In the genomic region with DNA sequence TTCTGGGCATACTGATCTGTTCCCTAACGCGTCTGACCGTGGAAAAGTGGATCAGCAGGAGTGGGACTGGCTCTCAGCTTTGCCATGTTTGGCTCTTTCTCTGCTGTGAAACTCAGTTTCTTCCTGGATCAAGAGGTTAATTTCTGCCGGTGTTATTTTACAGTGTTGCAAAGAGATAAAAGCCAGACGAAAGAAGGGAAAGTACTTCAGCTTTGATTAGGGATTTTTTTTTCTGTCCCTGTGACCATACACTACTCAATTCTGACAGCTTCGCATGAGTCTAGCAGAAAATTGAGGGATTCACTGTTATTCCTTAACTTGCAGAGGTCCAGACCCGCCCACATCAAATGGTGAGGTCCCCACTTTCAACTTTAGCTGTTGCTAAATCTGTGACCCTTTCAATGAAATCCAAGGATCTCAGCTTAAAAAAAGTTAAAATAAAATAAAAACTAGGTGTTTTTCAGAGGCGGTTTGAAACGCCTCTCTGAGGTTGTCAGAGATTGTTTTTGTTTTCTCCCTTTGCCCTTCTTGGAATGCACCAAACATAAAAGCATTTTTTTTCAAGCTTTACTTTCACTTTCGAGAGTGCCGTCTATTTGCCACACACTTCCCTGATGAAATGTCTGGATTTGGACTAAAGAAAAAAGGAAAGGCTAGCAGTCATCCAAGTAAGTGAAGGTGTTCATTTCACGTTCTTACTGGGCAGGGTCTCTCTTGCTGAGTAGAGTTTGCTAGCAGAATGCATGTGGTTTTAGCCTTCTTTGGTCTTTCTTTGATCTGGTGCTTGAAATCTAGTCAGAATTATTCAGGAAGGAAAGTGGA, we compare ENCODE assay signal across 7 cellular contexts. TPM values are rescaled to one million over a fixed set of nuclear protein-coding genes. Genes with fewer than 3 reads are reported as not detected.
DNase-seq lines count a peak whose midpoint lies in the region; ATAC-seq, FAIRE-seq and TF ChIP-seq lines count a peak whose summit lies in the region.

A gene (plus strand): TSS at position 576 of the 822 bp plus-strand sequence. CDS start 7,464 bp downstream, outside the sequence.

- CTCF ChIA-PET in OCI-LY7 (lab: Charles Lee; ENCODE audit: unreplicated experiment), result no interaction called here

- H3K36me3 ChIP-seq in OCI-LY7 (ENCODE audit: insufficient read depth, low read length) (no peaks in the 10 kb centered on the region), mucosa of stomach (ENCODE audit: control insufficient read depth, insufficient read depth, low read length) (no peaks in the 10 kb centered on the region)

- peak within 1 kb of the TSS; percentile 78 for H3K4me2 ChIP-seq in OCI-LY7 (ENCODE audit: low read length)

- no peaks in the 10 kb centered on the region for H3K79me2 ChIP-seq in OCI-LY7 (ENCODE audit: insufficient read depth, low read depth, low read length)

- peak within 1 kb of the TSS; percentile 95 for H2AFZ ChIP-seq in OCI-LY7 (ENCODE audit: low read length)

- peaks cover 10% of the 10 kb centered on the region for H3K4me1 Mint-ChIP-seq in dendritic cell treated with granulocyte-macrophage colony-stimulating factor and Interleukin-4, amounts not matched to agents 40 ng/mL and 50 ng/mL, for 4 days (ENCODE audit: low read depth)

- no peaks in the 10 kb centered on the region for H3K9me2 ChIP-seq in OCI-LY7 (ENCODE audit: insufficient read depth, low read length)

- no peaks in the 10 kb centered on the region for H3K9me3 Mint-ChIP-seq in dendritic cell treated with granulocyte-macrophage colony-stimulating factor and Interleukin-4, amounts not matched to agents 40 ng/mL and 50 ng/mL, for 4 days

- H3K4me1 ChIP-seq in OCI-LY7 (ENCODE audit: insufficient read depth, low read length, poor library complexity, severe bottlenecking) (no peaks in the 10 kb centered on the region), mucosa of stomach (ENCODE audit: control insufficient read depth, insufficient read depth, low read length) (no peaks in the 10 kb centered on the region)

- H4K20me1 ChIP-seq in OCI-LY7 (ENCODE audit: insufficient read depth, low read length), result no peaks in the 10 kb centered on the region

- no peaks in the 10 kb centered on the region for H3K27me3 ChIP-seq in mucosa of stomach (ENCODE audit: control insufficient read depth, insufficient read depth, low read length)

- H3K27ac ChIP-seq in OCI-LY7 (ENCODE audit: low read depth, low read length, poor library complexity, severe bottlenecking), result no peak within 1 kb of the TSS

- BruUV-seq in OCI-LY7 (replicated peaks; lab: Mats Ljungman, UMichigan), result no TSS peak

- H3K36me3 Mint-ChIP-seq in dendritic cell treated with granulocyte-macrophage colony-stimulating factor and Interleukin-4, amounts not matched to agents 40 ng/mL and 50 ng/mL, for 4 days (ENCODE audit: low read depth), result no peaks in the 10 kb centered on the region

- DNase-seq in GM19239 (ENCODE audit: insufficient read length, low spot score), result no peak
- DNase-seq in OCI-LY7 (ENCODE audit: low spot score), result peak; percentile 28
- no peak for DNase-seq in activated gamma-delta T cell (lab: John Stamatoyannopoulos, UW)
- no peak for DNase-seq in NCI-H748 treated with DMSO at 0.1 percent for 48 hours (lab: John Stamatoyannopoulos, UW)

- peak within 1 kb of the TSS; percentile 73 for H3K27ac Mint-ChIP-seq in dendritic cell treated with granulocyte-macrophage colony-stimulating factor and Interleukin-4, amounts not matched to agents 40 ng/mL and 50 ng/mL, for 4 days

- H3K27me3 Mint-ChIP-seq in dendritic cell treated with granulocyte-macrophage colony-stimulating factor and Interleukin-4, amounts not matched to agents 40 ng/mL and 50 ng/mL, for 4 days, result peaks cover 10% of the 10 kb centered on the region

- H3K4me3 ChIP-seq in OCI-LY7 (ENCODE audit: low read depth, low read length, poor library complexity, severe bottlenecking) (peak within 1 kb of the TSS; percentile 60), mucosa of stomach (ENCODE audit: low read length) (peak within 1 kb of the TSS; percentile 61)

- TF ChIP-seq CTCF in OCI-LY7 (conservative IDR thresholded peaks at IDR 0.05; ENCODE audit: low read length), result no peak

- H3K9ac ChIP-seq in mucosa of stomach (ENCODE audit: low read length), result peak within 1 kb of the TSS; percentile 87

- POLR2A ChIA-PET in OCI-LY7 (lab: Charles Lee), result interaction anchor here (0.7 to 1.4 kb wide), 4 partner anchors 18 to 594 kb away, joined by 3 to 6 read pairs (median 4); a partner anchor contains a TSS

- ATAC-seq in GM19351 (IDR thresholded peaks at IDR 0.05; ENCODE audit: unreplicated experiment), result no peak

- H3K9me3 ChIP-seq in OCI-LY7 (ENCODE audit: low read length) (no peaks in the 10 kb centered on the region), mucosa of stomach (ENCODE audit: control insufficient read depth, low read length) (no peaks in the 10 kb centered on the region)

- intact Hi-C loops in OCI-LY7 (cut with micrococcal nuclease; ENCODE audit: unreplicated experiment), result loop anchor here (2.0 to 5.0 kb wide), 2 partner anchors 68 to 124 kb away; a partner anchor contains a TSS
- intact Hi-C loops in dendritic cell treated with granulocyte-macrophage colony-stimulating factor and Interleukin-4, amounts not matched to agents 40 ng/mL and 50 ng/mL, for 4 days (cut with micrococcal nuclease), result loop anchor here (2.0 to 10.0 kb wide), 4 partner anchors 68 to 864 kb away; a partner anchor contains a TSS

- FAIRE-seq in GM19239 (lab: Jason Lieb, UNC), result peak; percentile 85

- H3K4me3 Mint-ChIP-seq in dendritic cell treated with granulocyte-macrophage colony-stimulating factor and Interleukin-4, amounts not matched to agents 40 ng/mL and 50 ng/mL, for 4 days, result peak within 1 kb of the TSS; percentile 70

RNA-seq across cellular contexts. Expression of the gene that starts here (rescaled TPM):
- 0.26 and 0.38 TPM in 2 replicates for total RNA-seq in OCI-LY7 (2014; rRNA removed; shearing (Covaris generic))
- 0.53 and 0.77 TPM in 2 replicates for total RNA-seq in OCI-LY7 (2022)

Comparison
In these comparisons a context has a peak if more than half of its experiments do, and no peak if none do; other contexts are left out.
1. Peak in DNase-seq, H3K4me3 ChIP-seq and H3K4me2 ChIP-seq in OCI-LY7; RNA of the gene not detected or under 1 TPM.